ENCODE assay signal across 20 cellular contexts in the genomic region with DNA sequence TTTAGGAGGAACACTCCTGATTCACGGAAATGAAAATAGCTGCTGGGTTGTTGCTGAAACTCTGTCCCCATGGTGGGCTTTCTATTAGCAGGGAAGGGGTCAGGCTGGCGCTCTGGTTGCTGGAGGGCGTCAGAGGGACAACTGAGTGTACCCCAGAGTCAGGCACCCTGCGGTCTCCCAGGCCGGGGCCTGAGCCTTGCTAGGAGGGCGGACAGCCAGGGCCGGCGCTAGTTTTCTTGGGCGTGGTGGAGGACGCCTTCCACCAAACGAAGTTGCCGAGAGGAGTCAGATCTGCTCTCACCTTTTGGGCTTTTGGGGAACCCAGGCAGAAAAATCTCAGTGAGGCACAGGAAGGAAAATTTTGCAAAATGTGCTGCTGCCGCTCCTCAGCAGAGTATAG. TPM values are rescaled to one million over a fixed set of nuclear protein-coding genes. Genes with fewer than 3 reads are reported as not detected.
DNase-seq lines count a peak whose midpoint lies in the region; ATAC-seq and TF ChIP-seq lines count a peak whose summit lies in the region.
"Had no signal": no experiment of that assay in that cellular context is flagged by ENCODE, and none has a peak within 500 bp of the region (broad histone marks: within the 10 kb centered on the region; RNA-seq: fewer than 3 reads in every experiment).

No MANE protein-coding gene starts in this region.

- H3K27ac ChIP-seq in ACC112 (ENCODE audit: low read depth, low read length), result peak overlapping the region; percentile 62
- peak overlapping the region; percentile 87 for H3K27ac ChIP-seq in suprapubic skin
- no peak overlapping the region for H3K27ac ChIP-seq in neural progenitor cell
- H3K27ac ChIP-seq: A549, WERI-Rb-1 had no signal

- peak overlapping the region in 1 of 3 experiments; percentile 8 for H3K4me3 Mint-ChIP-seq in nephron
- H3K4me3 Mint-ChIP-seq in mesothelial cell of epicardium, result no peak overlapping the region
- H3K4me3 Mint-ChIP-seq in neural progenitor cell, result no peak overlapping the region
- no peak overlapping the region for H3K4me3 Mint-ChIP-seq in CD14-positive monocyte
- H3K4me3 Mint-ChIP-seq: activated naive CD4-positive, alpha-beta T cell treated with anti-CD3 and anti-CD28 coated beads for 36 hours; naive thymus-derived CD8-positive, alpha-beta T cell; T-helper 17 cell had no signal

- DNase-seq in fibroblast of the aortic adventitia (ENCODE audit: low read depth) (no peak), suprapubic skin (ENCODE audit: low spot score in 2 of 2) (no peak), mesothelial cell of epicardium (ENCODE audit: low spot score in 2 of 2, unreplicated experiment in 2 of 2) (no peak), neural progenitor cell (ENCODE audit: low spot score) (no peak), CD14-positive monocyte (ENCODE audit: low spot score) (no peak)
- DNase-seq: activated CD4-positive, alpha-beta T cell treated with anti-CD3 and anti-CD28 coated beads, Interleukin-2, amount 50 U/mL, for 48 hours; activated naive CD4-positive, alpha-beta T cell treated with anti-CD3 and anti-CD28 coated beads for 36 hours; naive thymus-derived CD8-positive, alpha-beta T cell; NCI-H1092 treated with DMSO at 0.1 percent for 48 hours; NCI-H2107; NCI-H524 treated with DMSO at 0.1 percent for 48 hours; SHP77 treated with DMSO at 0.1 percent for 48 hours; stimulated activated naive CD4-positive, alpha-beta T cell; T-helper 17 cell; WERI-Rb-1 had no signal

- no peaks in the 10 kb centered on the region for H4K20me1 ChIP-seq in neural progenitor cell (ENCODE audit: low read depth)

- no peak overlapping the region for H3K9ac ChIP-seq in neural progenitor cell

- H3K79me2 ChIP-seq in ACC112 (ENCODE audit: control insufficient read depth, insufficient read depth, low read length, unreplicated experiment) (no peaks in the 10 kb centered on the region), neural progenitor cell (ENCODE audit: low read depth) (no peaks in the 10 kb centered on the region)

- peaks cover 57% of the 10 kb centered on the region for H3K4me1 Mint-ChIP-seq in nephron
- H3K4me1 Mint-ChIP-seq in mesothelial cell of epicardium, result peaks cover 46% of the 10 kb centered on the region
- H3K4me1 Mint-ChIP-seq in neural progenitor cell, result peaks cover 18% of the 10 kb centered on the region
- H3K4me1 Mint-ChIP-seq in CD14-positive monocyte, result peaks cover 6% of the 10 kb centered on the region

- H3K9me3 ChIP-seq in suprapubic skin (no peaks in the 10 kb centered on the region), neural progenitor cell (ENCODE audit: low read depth) (no peaks in the 10 kb centered on the region)
- H3K9me3 ChIP-seq: A549 had no signal

- TF ChIP-seq CTCF in fibroblast of the aortic adventitia (IDR thresholded peaks at IDR 0.05; ENCODE audit: insufficient read depth, low read length) (no peak), nephron (IDR thresholded peaks at IDR 0.05; ENCODE audit: unreplicated experiment in 3 of 3) (no peak), suprapubic skin (IDR thresholded peaks at IDR 0.05) (no peak), mesothelial cell of epicardium (IDR thresholded peaks at IDR 0.05; ENCODE audit: unreplicated experiment) (no peak), neural progenitor cell (IDR thresholded peaks at IDR 0.05) (no peak), CD14-positive monocyte (IDR thresholded peaks at IDR 0.05) (no peak)

- no peak for TF ChIP-seq EP300 in suprapubic skin (IDR thresholded peaks at IDR 0.05)

- H3K27me3 ChIP-seq in ACC112 (ENCODE audit: insufficient read depth, low read length), result no peaks in the 10 kb centered on the region
- peaks cover 6% of the 10 kb centered on the region for H3K27me3 ChIP-seq in suprapubic skin
- H3K27me3 ChIP-seq in neural progenitor cell, result no peaks in the 10 kb centered on the region

- peak overlapping the region; percentile 57 for H3K4me3 ChIP-seq in ACC112 (ENCODE audit: low read depth, low read length)
- H3K4me3 ChIP-seq in fibroblast of the aortic adventitia (ENCODE audit: low read depth, low read length), result peak overlapping the region; percentile 48
- no peak overlapping the region for H3K4me3 ChIP-seq in suprapubic skin
- H3K4me3 ChIP-seq in neural progenitor cell, result no peak overlapping the region
- H3K4me3 ChIP-seq: A549 had no signal

- no peaks in the 10 kb centered on the region for H3F3A ChIP-seq in neural progenitor cell (ENCODE audit: low read depth)

- ATAC-seq in HG03521 (IDR thresholded peaks at IDR 0.05; ENCODE audit: unreplicated experiment), result no peak
- ATAC-seq: A549; naive thymus-derived CD8-positive, alpha-beta T cell; T-helper 17 cell had no signal

- 78% methylated on average over 10 of the region's 13 CpGs for WGBS in suprapubic skin

- intact Hi-C loops in CD14-positive monocyte (cut with micrococcal nuclease), result no loop called here

- peaks cover 11% of the 10 kb centered on the region for H3K27me3 Mint-ChIP-seq in nephron (ENCODE audit: low read depth)
- no peaks in the 10 kb centered on the region for H3K27me3 Mint-ChIP-seq in mesothelial cell of epicardium (ENCODE audit: low read depth)
- H3K27me3 Mint-ChIP-seq in neural progenitor cell (ENCODE audit: insufficient read depth, low read depth), result peaks cover 2% of the 10 kb centered on the region
- peaks cover 0 to 5% (median 0%) of the 10 kb centered on the region in 3 donors for H3K27me3 Mint-ChIP-seq in CD14-positive monocyte (ENCODE audit: low read depth in 3 of 3)

- no peaks in the 10 kb centered on the region for H3K36me3 Mint-ChIP-seq in nephron (ENCODE audit: low read depth)
- no peaks in the 10 kb centered on the region for H3K36me3 Mint-ChIP-seq in mesothelial cell of epicardium
- H3K36me3 Mint-ChIP-seq in neural progenitor cell, result no peaks in the 10 kb centered on the region
- no peaks in the 10 kb centered on the region for H3K36me3 Mint-ChIP-seq in CD14-positive monocyte
- H3K36me3 Mint-ChIP-seq: naive thymus-derived CD8-positive, alpha-beta T cell had no signal

- H3K4me1 ChIP-seq in ACC112 (ENCODE audit: control insufficient read depth, insufficient read depth, low read length, unreplicated experiment) (peaks cover 45% of the 10 kb centered on the region), suprapubic skin (peaks cover 26% of the 10 kb centered on the region), neural progenitor cell (peaks cover 15% of the 10 kb centered on the region)
- H3K4me1 ChIP-seq: A549 had no signal

- H3K36me3 ChIP-seq in ACC112 (ENCODE audit: insufficient read depth, low read length) (no peaks in the 10 kb centered on the region; the same call in 1 of the 2 replicates), suprapubic skin (no peaks in the 10 kb centered on the region), neural progenitor cell (no peaks in the 10 kb centered on the region)
- H3K36me3 ChIP-seq: WERI-Rb-1 had no signal

- H2AFZ ChIP-seq in ACC112 (ENCODE audit: low read length, unreplicated experiment), result peak overlapping the region; percentile 87
- no peak overlapping the region for H2AFZ ChIP-seq in neural progenitor cell (replicated peaks)

- peak overlapping the region in 2 of 3 experiments; percentile 85 to 91 for H3K27ac Mint-ChIP-seq in nephron
- no peak overlapping the region for H3K27ac Mint-ChIP-seq in mesothelial cell of epicardium
- no peak overlapping the region for H3K27ac Mint-ChIP-seq in neural progenitor cell
- no peak overlapping the region for H3K27ac Mint-ChIP-seq in CD14-positive monocyte
- H3K27ac Mint-ChIP-seq: activated naive CD4-positive, alpha-beta T cell treated with anti-CD3 and anti-CD28 coated beads for 36 hours; naive thymus-derived CD8-positive, alpha-beta T cell; T-helper 17 cell had no signal

- H3K9me3 Mint-ChIP-seq in nephron (peaks cover 3% of the 10 kb centered on the region), mesothelial cell of epicardium (no peaks in the 10 kb centered on the region), neural progenitor cell (peaks cover 2% of the 10 kb centered on the region), CD14-positive monocyte (peaks cover 0 to 5% (median 0%) of the 10 kb centered on the region in 7 donors)
- H3K9me3 Mint-ChIP-seq: activated naive CD4-positive, alpha-beta T cell treated with anti-CD3 and anti-CD28 coated beads for 36 hours; naive thymus-derived CD8-positive, alpha-beta T cell had no signal

- no peak overlapping the region for H3K4me2 ChIP-seq in neural progenitor cell
- H3K4me2 ChIP-seq: A549 had no signal

- no peak for TF ChIP-seq POLR2A in suprapubic skin (IDR thresholded peaks at IDR 0.05)

RNA-seq across cellular contexts. Expression of gene NGF, which starts 54.8 kb away (rescaled TPM):
- total RNA-seq in fibroblast of the aortic adventitia (ENCODE audit: low replicate concordance), result 2.9 and 20.2 TPM in 2 replicates
- total RNA-seq in suprapubic skin, result under 1 TPM in 1 of 4 donors, not detected in 3; 0.80 TPM
- total RNA-seq in mesothelial cell of epicardium, result 4.2 to 4.6 TPM (median 4.5 TPM) in 3 replicates
- total RNA-seq in neural progenitor cell (ENCODE audit: low replicate concordance), result not detected in 2 replicates
- polyA plus RNA-seq in CD14-positive monocyte, result not detected
- total RNA-seq: activated naive CD4-positive, alpha-beta T cell treated with anti-CD3 and anti-CD28 coated beads for 36 hours; HT-29; naive thymus-derived CD8-positive, alpha-beta T cell; T-helper 17 cell had no signal
- polyA plus RNA-seq: naive thymus-derived CD8-positive, alpha-beta T cell had no signal

Comparison
In these comparisons a context has a peak if more than half of its experiments do, and no peak if none do; other contexts are left out.
1. H3K4me3 ChIP-seq: peak in ACC112 (single experiment) and fibroblast of the aortic adventitia (single experiment); none in suprapubic skin (single experiment) and neural progenitor cell (single experiment).
2. H3K27ac Mint-ChIP-seq: peak in nephron (2 of 3); none in mesothelial cell of epicardium (single experiment), neural progenitor cell (single experiment) and CD14-positive monocyte (0 of 7).